8 cellular contexts compared by ENCODE assay signal in the genomic region with DNA sequence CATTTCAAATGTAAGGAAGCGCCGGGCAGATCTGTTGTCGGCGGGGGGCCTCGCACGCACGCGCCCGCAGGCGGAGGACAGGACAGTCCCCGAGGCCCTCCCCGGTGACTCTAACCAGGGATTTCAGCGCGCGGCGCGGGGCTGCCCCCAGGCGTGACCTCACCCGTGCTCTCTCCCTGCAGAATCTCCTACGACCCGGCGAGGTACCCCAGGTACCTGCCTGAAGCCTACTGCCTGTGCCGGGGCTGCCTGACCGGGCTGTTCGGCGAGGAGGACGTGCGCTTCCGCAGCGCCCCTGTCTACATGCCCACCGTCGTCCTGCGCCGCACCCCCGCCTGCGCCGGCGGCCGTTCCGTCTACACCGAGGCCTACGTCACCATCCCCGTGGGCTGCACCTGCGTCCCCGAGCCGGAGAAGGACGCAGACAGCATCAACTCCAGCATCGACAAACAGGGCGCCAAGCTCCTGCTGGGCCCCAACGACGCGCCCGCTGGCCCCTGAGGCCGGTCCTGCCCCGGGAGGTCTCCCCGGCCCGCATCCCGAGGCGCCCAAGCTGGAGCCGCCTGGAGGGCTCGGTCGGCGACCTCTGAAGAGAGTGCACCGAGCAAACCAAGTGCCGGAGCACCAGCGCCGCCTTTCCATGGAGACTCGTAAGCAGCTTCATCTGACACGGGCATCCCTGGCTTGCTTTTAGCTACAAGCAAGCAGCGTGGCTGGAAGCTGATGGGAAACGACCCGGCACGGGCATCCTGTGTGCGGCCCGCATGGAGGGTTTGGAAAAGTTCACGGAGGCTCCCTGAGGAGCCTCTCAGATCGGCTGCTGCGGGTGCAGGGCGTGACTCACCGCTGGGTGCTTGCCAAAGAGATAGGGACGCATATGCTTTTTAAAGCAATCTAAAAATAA. TPM values are rescaled to one million over a fixed set of nuclear protein-coding genes. Genes with fewer than 3 reads are reported as not detected.
DNase-seq lines count a peak whose midpoint lies in the region; ATAC-seq and TF ChIP-seq lines count a peak whose summit lies in the region.

No MANE protein-coding gene starts in this region.

- H3K36me3 Mint-ChIP-seq in activated CD8-positive, alpha-beta memory T cell treated with anti-CD3 and anti-CD28 coated beads, Interleukin-2, amount 10 ng/mL, durations not matched to agents 7 days and 5 days = no peaks in the 10 kb centered on the region
- H3K36me3 Mint-ChIP-seq in activated T-cell treated with anti-CD3 and anti-CD28 coated beads, Interleukin-2, amount 50 U/mL, for 4 hours (ENCODE audit: insufficient read depth) = no peaks in the 10 kb centered on the region

- no peak overlapping the region for H4K91ac ChIP-seq in trophoblast cell (ENCODE audit: low read depth, low read length)

- no peaks in the 10 kb centered on the region for H4K20me1 ChIP-seq in MM.1S (ENCODE audit: insufficient read depth, low read length)

- peak; percentile 57 for ATAC-seq in activated CD8-positive, alpha-beta memory T cell treated with anti-CD3 and anti-CD28 coated beads, Interleukin-2, amount 10 ng/mL, durations not matched to agents 7 days and 5 days
- ATAC-seq in activated T-cell treated with anti-CD3 and anti-CD28 coated beads, Interleukin-2, amount 50 U/mL, for 4 hours = peak; percentile 60 to 64
- ATAC-seq in gastroesophageal sphincter (no peak), HG03108 (IDR thresholded peaks at IDR 0.05; ENCODE audit: unreplicated experiment) (no peak)

- no peaks in the 10 kb centered on the region for H3K79me2 ChIP-seq in trophoblast cell (ENCODE audit: control insufficient read depth, insufficient read depth, low read length, poor library complexity)
- H3K79me2 ChIP-seq in MM.1S (ENCODE audit: low read length) = no peaks in the 10 kb centered on the region

- no peaks in the 10 kb centered on the region for H3F3A ChIP-seq in MM.1S (ENCODE audit: insufficient read depth, low read length)

- peak overlapping the region; percentile 1 for H4K8ac ChIP-seq in trophoblast cell (ENCODE audit: low read depth, low read length)

- H3K9me3 ChIP-seq in gastroesophageal sphincter (no peaks in the 10 kb centered on the region), trophoblast cell (ENCODE audit: insufficient read depth, low read depth, low read length) (peaks cover 8% of the 10 kb centered on the region), MM.1S (replicated peaks; ENCODE audit: insufficient read depth, low read length) (no peaks in the 10 kb centered on the region)

- H3K4me3 ChIP-seq in gastroesophageal sphincter (peak overlapping the region; percentile 2 to 53), trophoblast cell (ENCODE audit: low read depth, low read length) (peak overlapping the region; percentile 66), MM.1S (ENCODE audit: low read length) (no peak overlapping the region)

- H3K27ac ChIP-seq in gastroesophageal sphincter (no peak overlapping the region), trophoblast cell (ENCODE audit: low read depth, low read length) (no peak overlapping the region), MM.1S (ENCODE audit: low read length) (no peak overlapping the region)

- no peak for TF ChIP-seq POLR2A in gastroesophageal sphincter (IDR thresholded peaks at IDR 0.05)

- no peak overlapping the region for H2BK120ac ChIP-seq in trophoblast cell (ENCODE audit: insufficient read depth, low read length, poor library complexity)

- no peak for DNase-seq in activated CD8-positive, alpha-beta memory T cell treated with anti-CD3 and anti-CD28 coated beads, Interleukin-2, amount 10 ng/mL, durations not matched to agents 7 days and 5 days
- no peak for DNase-seq in activated CD8-positive, alpha-beta memory T cell treated with anti-CD3 and anti-CD28 coated beads for 24 hours
- DNase-seq in activated T-cell treated with anti-CD3 and anti-CD28 coated beads, Interleukin-2, amount 50 U/mL, for 4 hours = no peak
- DNase-seq in trophoblast cell = peak; percentile 97 to 98
- DNase-seq in MM.1S = no peak
- DNase-seq in activated effector memory CD4-positive, alpha-beta T cell treated with anti-CD3 and anti-CD28 coated beads, Interleukin-2, amount 50 U/mL, for 16 hours = no peak

- TF ChIP-seq CTCF in gastroesophageal sphincter (IDR thresholded peaks at IDR 0.05) (no peak), MM.1S (IDR thresholded peaks at IDR 0.05; ENCODE audit: low read length) (no peak)

- H3K4me3 Mint-ChIP-seq in activated CD8-positive, alpha-beta memory T cell treated with anti-CD3 and anti-CD28 coated beads, Interleukin-2, amount 10 ng/mL, durations not matched to agents 7 days and 5 days = peak overlapping the region; percentile 49
- H3K4me3 Mint-ChIP-seq in activated T-cell treated with anti-CD3 and anti-CD28 coated beads, Interleukin-2, amount 50 U/mL, for 4 hours = peak overlapping the region; percentile 26

- H2AFZ ChIP-seq in trophoblast cell (ENCODE audit: insufficient read depth, low read length, poor library complexity) = peak overlapping the region; percentile 51
- H2AFZ ChIP-seq in MM.1S (ENCODE audit: low read length) = no peak overlapping the region

- no peak overlapping the region for H2AK5ac ChIP-seq in trophoblast cell (ENCODE audit: low read length)

- H3K14ac ChIP-seq in trophoblast cell (ENCODE audit: low read length) = no peak overlapping the region

- H3K27ac Mint-ChIP-seq in activated CD8-positive, alpha-beta memory T cell treated with anti-CD3 and anti-CD28 coated beads, Interleukin-2, amount 10 ng/mL, durations not matched to agents 7 days and 5 days = no peak overlapping the region

- H3K9ac ChIP-seq in trophoblast cell (ENCODE audit: low read length) (no peak overlapping the region), MM.1S (ENCODE audit: low read length) (no peak overlapping the region)

- no peak overlapping the region for H3K18ac ChIP-seq in trophoblast cell (ENCODE audit: low read length)

- H3K36me3 ChIP-seq in gastroesophageal sphincter (no peaks in the 10 kb centered on the region), trophoblast cell (ENCODE audit: control insufficient read depth in 1 of 2, insufficient read depth in 2 of 2, low read length in 2 of 2) (no peaks in the 10 kb centered on the region), MM.1S (replicated peaks; ENCODE audit: insufficient read depth, low read length) (no peaks in the 10 kb centered on the region)

- no peak overlapping the region for H4K12ac ChIP-seq in trophoblast cell (ENCODE audit: low read depth, low read length)

- H3K23ac ChIP-seq in trophoblast cell (ENCODE audit: low read length) = no peak overlapping the region

- no peaks in the 10 kb centered on the region for H3K27me3 ChIP-seq in gastroesophageal sphincter
- H3K27me3 ChIP-seq in trophoblast cell (ENCODE audit: insufficient read depth, low read length) = no peaks in the 10 kb centered on the region
- no peaks in the 10 kb centered on the region for H3K27me3 ChIP-seq in MM.1S (replicated peaks; ENCODE audit: insufficient read depth, low read length)

- no peak overlapping the region for H2BK12ac ChIP-seq in trophoblast cell (ENCODE audit: low read length)

- H3K9me3 Mint-ChIP-seq in activated CD8-positive, alpha-beta memory T cell treated with anti-CD3 and anti-CD28 coated beads, Interleukin-2, amount 10 ng/mL, durations not matched to agents 7 days and 5 days (ENCODE audit: low read depth) = no peaks in the 10 kb centered on the region
- no peaks in the 10 kb centered on the region for H3K9me3 Mint-ChIP-seq in activated T-cell treated with anti-CD3 and anti-CD28 coated beads, Interleukin-2, amount 50 U/mL, for 4 hours

- H3K4me2 ChIP-seq in trophoblast cell (ENCODE audit: low read length) (peak overlapping the region; percentile 78), MM.1S (ENCODE audit: low read depth, low read length) (no peak overlapping the region)

- 9 to 44% methylated on average over 5 to 9 of the region's 81 CpGs for WGBS in gastroesophageal sphincter (ENCODE audit: low coverage in 1 of 2), 2 donors
- WGBS in trophoblast cell (ENCODE audit: extremely low coverage, insufficient coverage, insufficient read length) = no CpG with 5 or more reads among the region's 81 CpGs

- H3K4me1 ChIP-seq in gastroesophageal sphincter = peaks cover 0 to 16% (median 3%) of the 10 kb centered on the region in 3 donors
- peaks cover 8 to 13% of the 10 kb centered on the region in 2 experiments for H3K4me1 ChIP-seq in trophoblast cell (ENCODE audit: control insufficient read depth in 1 of 2, insufficient read depth in 2 of 2, low read length in 2 of 2)
- H3K4me1 ChIP-seq in MM.1S (ENCODE audit: low read length) = no peaks in the 10 kb centered on the region

- no peak for TF ChIP-seq EP300 in gastroesophageal sphincter (IDR thresholded peaks at IDR 0.05)

- H3K4ac ChIP-seq in trophoblast cell (ENCODE audit: low read depth, low read length) = no peak overlapping the region

- H3K79me1 ChIP-seq in trophoblast cell (ENCODE audit: low read length) = no peaks in the 10 kb centered on the region

- CTCF ChIA-PET in activated CD8-positive, alpha-beta memory T cell treated with anti-CD3 and anti-CD28 coated beads, Interleukin-2, amount 10 ng/mL, durations not matched to agents 7 days and 5 days (lab: Charles Lee) = interaction anchor here (0.9 to 1.5 kb wide), 2 partner anchors 107 to 203 kb away, joined by 3 to 4 read pairs; no protein-coding TSS in a partner anchor

- H3K27me3 Mint-ChIP-seq in activated CD8-positive, alpha-beta memory T cell treated with anti-CD3 and anti-CD28 coated beads, Interleukin-2, amount 10 ng/mL, durations not matched to agents 7 days and 5 days = peaks cover 16% of the 10 kb centered on the region
- peaks cover 21% of the 10 kb centered on the region for H3K27me3 Mint-ChIP-seq in activated T-cell treated with anti-CD3 and anti-CD28 coated beads, Interleukin-2, amount 50 U/mL, for 4 hours (ENCODE audit: low read depth)

- no peak overlapping the region for H2BK5ac ChIP-seq in trophoblast cell (ENCODE audit: low read depth, low read length, poor library complexity)

- H3K9me2 ChIP-seq in MM.1S (replicated peaks; ENCODE audit: insufficient read depth, low read length) = no peaks in the 10 kb centered on the region

- H3K4me1 Mint-ChIP-seq in activated CD8-positive, alpha-beta memory T cell treated with anti-CD3 and anti-CD28 coated beads, Interleukin-2, amount 10 ng/mL, durations not matched to agents 7 days and 5 days = peaks cover 4% of the 10 kb centered on the region
- peaks cover 2% of the 10 kb centered on the region for H3K4me1 Mint-ChIP-seq in activated T-cell treated with anti-CD3 and anti-CD28 coated beads, Interleukin-2, amount 50 U/mL, for 4 hours (ENCODE audit: low read depth)

RNA-seq across cellular contexts. Expression of a gene that starts 18.2 kb away (rescaled TPM):
- total RNA-seq in activated CD8-positive, alpha-beta memory T cell treated with anti-CD3 and anti-CD28 coated beads, Interleukin-2, amount 10 ng/mL, durations not matched to agents 7 days and 5 days = under 1 TPM; 0.15 to 0.37 TPM
- 1 to 10 TPM in 2 of 3 donors, under 1 TPM in 1; 0.82 to 1.3 (median 1.0) TPM for total RNA-seq in activated T-cell treated with anti-CD3 and anti-CD28 coated beads, Interleukin-2, amount 50 U/mL, for 4 hours
- total RNA-seq in gastroesophageal sphincter = 1 to 10 TPM; 1.4 to 7.2 (median 4.2) TPM
- 1.7 TPM in 2 replicates for polyA plus RNA-seq in trophoblast cell (2013)

RNA-seq across cellular contexts. Expression of a gene that starts 52.1 kb away (rescaled TPM):
- 10 to 100 TPM in 1 of 2 experiments, 1 to 10 TPM in 1; 7.5 to 10.6 TPM for total RNA-seq in activated CD8-positive, alpha-beta memory T cell treated with anti-CD3 and anti-CD28 coated beads, Interleukin-2, amount 10 ng/mL, durations not matched to agents 7 days and 5 days
- 10 to 100 TPM; 10.2 to 10.9 (median 10.5) TPM for total RNA-seq in activated T-cell treated with anti-CD3 and anti-CD28 coated beads, Interleukin-2, amount 50 U/mL, for 4 hours
- total RNA-seq in gastroesophageal sphincter = 10 to 100 TPM; 13.5 to 39.2 (median 20.3) TPM
- 5.4 and 6.7 TPM in 2 replicates for polyA plus RNA-seq in trophoblast cell (2013)

Comparison
In these comparisons a context has a peak if more than half of its experiments do, and no peak if none do; other contexts are left out.
1. ATAC-seq: peak in activated CD8-positive, alpha-beta memory T cell treated with anti-CD3 and anti-CD28 coated beads, Interleukin-2, amount 10 ng/mL, durations not matched to agents 7 days and 5 days (single experiment) and activated T-cell treated with anti-CD3 and anti-CD28 coated beads, Interleukin-2, amount 50 U/mL, for 4 hours (2 of 2); none in gastroesophageal sphincter (single experiment) and HG03108 (single experiment).
2. DNase-seq: peak in trophoblast cell (2 of 2); none in activated CD8-positive, alpha-beta memory T cell treated with anti-CD3 and anti-CD28 coated beads, Interleukin-2, amount 10 ng/mL, durations not matched to agents 7 days and 5 days (single experiment), activated CD8-positive, alpha-beta memory T cell treated with anti-CD3 and anti-CD28 coated beads for 24 hours (single experiment), activated T-cell treated with anti-CD3 and anti-CD28 coated beads, Interleukin-2, amount 50 U/mL, for 4 hours (single experiment), MM.1S (single experiment) and activated effector memory CD4-positive, alpha-beta T cell treated with anti-CD3 and anti-CD28 coated beads, Interleukin-2, amount 50 U/mL, for 16 hours (single experiment).